In the genomic region with DNA sequence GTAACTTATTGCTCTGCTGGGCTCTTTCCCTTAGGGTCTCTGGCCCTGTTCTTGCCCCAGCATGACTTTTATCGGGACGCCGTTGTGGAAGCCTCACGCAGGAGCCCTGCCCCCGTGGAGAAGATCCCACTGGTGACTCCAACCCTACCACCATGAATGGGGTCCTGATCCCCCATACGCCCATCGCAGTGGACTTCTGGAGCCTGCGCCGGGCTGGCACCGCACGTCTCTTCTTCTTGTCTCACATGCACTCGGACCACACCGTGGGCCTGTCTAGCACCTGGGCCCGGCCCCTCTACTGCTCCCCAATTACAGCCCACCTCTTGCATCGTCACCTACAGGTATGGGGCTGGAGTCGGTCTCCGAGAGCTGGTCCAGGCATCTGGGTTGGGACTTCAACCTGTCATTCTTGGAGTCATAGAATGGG, we compare ENCODE assay signal across 7 cellular contexts. TPM values are rescaled to one million over a fixed set of nuclear protein-coding genes. Genes with fewer than 3 reads are reported as not detected.
DNase-seq lines count a peak whose midpoint lies in the region; ATAC-seq, FAIRE-seq and TF ChIP-seq lines count a peak whose summit lies in the region.

No MANE protein-coding gene starts in this region.

- intact Hi-C loops in tibial artery (cut with DNase I; ENCODE audit: low total_unique reads) = loop anchor here (1.0 to 10.0 kb wide), 3 partner anchors 24 to 151 kb away; a partner anchor contains a TSS

- no peak for ATAC-seq in lung (ENCODE audit: insufficient read depth, low FRiP score)
- ATAC-seq in HG02763 (IDR thresholded peaks at IDR 0.05; ENCODE audit: unreplicated experiment) = no peak

- H3K36me3 ChIP-seq in H7 (replicated peaks; ENCODE audit: control insufficient read depth, insufficient read depth, low read length) (peaks cover 5% of the 10 kb centered on the region), bronchial epithelial cell (ENCODE audit: control insufficient read depth, insufficient read depth, low read length) (peaks cover 3% of the 10 kb centered on the region), lung (ENCODE audit: control insufficient read depth in 2 of 2, insufficient read depth in 2 of 2, low read length in 2 of 2) (peaks cover 10% of the 10 kb centered on the region in 2 donors), tibial artery (peaks cover 5 to 34% (median 8%) of the 10 kb centered on the region in 3 donors)

- H3K9me3 ChIP-seq in lung (ENCODE audit: control insufficient read depth in 2 of 2, insufficient read depth in 1 of 2, low read length in 1 of 2) = no peaks in the 10 kb centered on the region
- H3K9me3 ChIP-seq in tibial artery = no peaks in the 10 kb centered on the region

- H3K4me1 ChIP-seq in lung (ENCODE audit: control insufficient read depth in 2 of 2, insufficient read depth in 2 of 2, low read length in 2 of 2) (peaks cover 3 to 7% of the 10 kb centered on the region in 2 donors), tibial artery (peaks cover 0 to 28% (median 10%) of the 10 kb centered on the region in 4 donors)

- H3K27me3 ChIP-seq in H7 (ENCODE audit: control insufficient read depth, insufficient read depth, low read length) (no peaks in the 10 kb centered on the region), bronchial epithelial cell (ENCODE audit: control insufficient read depth, insufficient read depth, low read length) (no peaks in the 10 kb centered on the region), lung (ENCODE audit: control insufficient read depth, insufficient read depth) (no peaks in the 10 kb centered on the region), tibial artery (no peaks in the 10 kb centered on the region)

- H3K4me3 ChIP-seq in GM12865 (ENCODE audit: low read depth, low read length) (peak overlapping the region; percentile 72), H7 (ENCODE audit: insufficient read depth, low read depth, low read length) (peak overlapping the region; percentile 97), bronchial epithelial cell (ENCODE audit: low read depth, low read length) (peak overlapping the region; percentile 93), lung (peak overlapping the region; percentile 74), tibial artery (peak overlapping the region; percentile 61 to 87)

- 0% methylated on average over 17 of the region's 17 CpGs for WGBS in lung, 2 donors

- H3K27ac ChIP-seq in lung (ENCODE audit: low read depth in 1 of 2, low read length in 1 of 2) (peak overlapping the region; percentile 51 to 97), tibial artery (peak overlapping the region; percentile 80 to 83)

- FAIRE-seq in bronchial epithelial cell (lab: Jason Lieb, UNC) = no peak

- TF ChIP-seq CTCF in GM12865 (IDR thresholded peaks at IDR 0.05; ENCODE audit: insufficient read depth, low read depth, low read length, missing control alignments) = no peak
- TF ChIP-seq CTCF in bronchial epithelial cell (IDR thresholded peaks at IDR 0.05; ENCODE audit: insufficient read depth, low read length, severe bottlenecking) = no peak
- no peak for TF ChIP-seq CTCF in lung (IDR thresholded peaks at IDR 0.05; ENCODE audit: control extremely low read depth, extremely low read depth)
- no peak for TF ChIP-seq CTCF in tibial artery (IDR thresholded peaks at IDR 0.05)

- DNase-seq in GM12865 (ENCODE audit: low read depth) = peak; percentile 50
- peak; percentile 86 for DNase-seq in H7
- DNase-seq in NCI-H526 treated with DMSO at 0.1 percent for 48 hours (lab: John Stamatoyannopoulos, UW) = peak; percentile 47
- no peak for DNase-seq in bronchial epithelial cell (ENCODE audit: low read depth)
- no peak for DNase-seq in lung (ENCODE audit: low spot score)
- peak in 1 of 2 donors; percentile 50 for DNase-seq in tibial artery

RNA-seq across cellular contexts. Expression of a gene that starts 0.3 kb away (rescaled TPM):
- total RNA-seq in H7 (2014; rRNA removed; shearing (Covaris generic)) = 15.1 and 16.6 TPM in 2 replicates
- total RNA-seq in bronchial epithelial cell (0.79 and 1.0 TPM in 2 replicates), lung (1 to 10 TPM; 4.9 to 7.8 TPM)
- 1 to 10 TPM; 2.6 to 5.5 TPM for polyA plus RNA-seq in lung

RNA-seq across cellular contexts. Expression of a gene that starts 0.8 kb away (rescaled TPM):
- total RNA-seq in H7 (2014; rRNA removed; shearing (Covaris generic)) = 14.9 TPM in 2 replicates
- total RNA-seq in bronchial epithelial cell = 6.1 and 10.0 TPM in 2 replicates
- 10 to 100 TPM; 24.2 to 43.9 TPM for total RNA-seq in lung
- 10 to 100 TPM; 12.8 to 13.5 TPM for polyA plus RNA-seq in lung

RNA-seq across cellular contexts. Expression of a gene that starts 18.1 kb away (rescaled TPM):
- not detected in 2 replicates for total RNA-seq in H7 (2014; rRNA removed; shearing (Covaris generic))
- total RNA-seq in bronchial epithelial cell = under 0.01 and 1.0 TPM in 2 replicates
- 1 to 10 TPM; 3.2 to 3.3 TPM for total RNA-seq in lung
- 1 to 10 TPM; 1.9 to 7.0 TPM for polyA plus RNA-seq in lung

RNA-seq across cellular contexts. Expression of a gene that starts 23.7 kb away (rescaled TPM):
- total RNA-seq in H7 (2014; rRNA removed; shearing (Covaris generic)) = 33.4 and 39.1 TPM in 2 replicates
- 18.7 and 24.2 TPM in 2 replicates for total RNA-seq in bronchial epithelial cell
- 10 to 100 TPM; 84.1 to 87.2 TPM for total RNA-seq in lung
- 10 to 100 TPM; 10.9 to 25.0 TPM for polyA plus RNA-seq in lung

RNA-seq across cellular contexts. Expression of a gene that starts 33.9 kb away (rescaled TPM):
- total RNA-seq in H7 (2014; rRNA removed; shearing (Covaris generic)) = not detected in 2 replicates
- under 0.01 and 0.26 TPM in 2 replicates for total RNA-seq in bronchial epithelial cell
- 1 to 10 TPM; 6.9 to 7.0 TPM for total RNA-seq in lung
- 1 to 10 TPM; 4.2 to 5.3 TPM for polyA plus RNA-seq in lung

Comparison
In these comparisons a context has a peak if more than half of its experiments do, and no peak if none do; other contexts are left out.
1. DNase-seq: peak in GM12865 (single experiment), H7 (single experiment) and NCI-H526 treated with DMSO at 0.1 percent for 48 hours (single experiment); none in bronchial epithelial cell (single experiment) and lung (single experiment).
2. Peak in every context shown above with its lines, with median percentiles within 50 percentile points of each other: H3K4me3 ChIP-seq.